In genomic region chr17:61412860-61413653, GRCh38 we compare ENCODE assay signal across 8 cellular contexts. TPM values are rescaled to one million over a fixed set of nuclear protein-coding genes. Genes with fewer than 3 reads are reported as not detected.
DNase-seq lines count a peak whose midpoint lies in the region; ATAC-seq and TF ChIP-seq lines count a peak whose summit lies in the region.

No MANE protein-coding gene starts in this region.

- TF ChIP-seq CTCF in C4-2B (conservative IDR thresholded peaks at IDR 0.05) (no peak), choroid plexus epithelial cell (conservative IDR thresholded peaks at IDR 0.05; ENCODE audit: low read depth, low read length) (no peak)

- DNase-seq in choroid plexus epithelial cell (ENCODE audit: low read depth) (no peak), hypothalamus (lab: John Stamatoyannopoulos, UW) (no peak), dermis blood vessel endothelial cell (no peak)
- DNase-seq in stimulated activated CD8-positive, alpha-beta memory T cell treated with anti-CD3 and anti-CD28 coated beads, Interleukin-4, amount 100 ng/mL, for 48 hours = no peak

- H3K9me3 ChIP-seq in HUES64 (ENCODE audit: insufficient read depth, low read depth, low read length) (no peaks in the 10 kb centered on the region), muscle layer of duodenum (ENCODE audit: control insufficient read depth in 1 of 2, low read length in 2 of 2) (no peaks in the 10 kb centered on the region)

- H3K36me3 ChIP-seq in HUES64 (ENCODE audit: insufficient read depth, low read length) (no peaks in the 10 kb centered on the region), muscle layer of duodenum (ENCODE audit: control insufficient read depth in 1 of 2, insufficient read depth in 2 of 2, low read length in 2 of 2) (no peaks in the 10 kb centered on the region)

- ATAC-seq in GM21619 (IDR thresholded peaks at IDR 0.05; ENCODE audit: unreplicated experiment) = no peak

- H3K4me1 ChIP-seq in HUES64 (ENCODE audit: insufficient read depth, low read length) (peaks cover 3% of the 10 kb centered on the region; the same call in 1 of the 2 replicates), muscle layer of duodenum (ENCODE audit: control insufficient read depth in 1 of 2, insufficient read depth in 2 of 2, low read length in 2 of 2) (peaks cover 0 to 42% of the 10 kb centered on the region in 2 donors)

- H3K27me3 ChIP-seq in HUES64 (ENCODE audit: insufficient read depth, low read length) = peaks cover 91% of the 10 kb centered on the region
- H3K27me3 ChIP-seq in muscle layer of duodenum (ENCODE audit: low read depth, low read length) = peaks cover 16% of the 10 kb centered on the region

- H3K4me3 ChIP-seq in HUES64 (ENCODE audit: low read length) (peak overlapping the region; percentile 66), choroid plexus epithelial cell (ENCODE audit: low read depth, low read length) (peak overlapping the region; percentile 65), muscle layer of duodenum (ENCODE audit: low read depth in 1 of 2, low read length in 2 of 2) (peak overlapping the region; percentile 57 to 79)

- 5% methylated on average over 38 of the region's 38 CpGs for WGBS in HUES64

- H3K27ac ChIP-seq in C4-2B (peak overlapping the region; percentile 67), HUES64 (ENCODE audit: low read depth, low read length) (no peak overlapping the region), muscle layer of duodenum (ENCODE audit: low read length) (no peak overlapping the region)

- H3K9ac ChIP-seq in HUES64 (ENCODE audit: low read depth, low read length) = peak overlapping the region; percentile 69

RNA-seq across cellular contexts. Expression of gene TBX2, which starts 13.4 kb away (rescaled TPM):
- 0.65 TPM for polyA plus RNA-seq in HUES64 (2013, experiment 1 of 2)
- 0.38 TPM for polyA plus RNA-seq in HUES64 (2013, experiment 2 of 2)
- total RNA-seq in dermis blood vessel endothelial cell = 0.09 and 0.34 TPM in 2 replicates

RNA-seq across cellular contexts. Expression of gene TBX4, which starts 39.2 kb away (rescaled TPM):
- polyA plus RNA-seq in HUES64 (2013, experiment 1 of 2) = 0.05 TPM
- 0.44 TPM for polyA plus RNA-seq in HUES64 (2013, experiment 2 of 2)
- not detected in 2 replicates for total RNA-seq in dermis blood vessel endothelial cell
